In the genomic region with DNA sequence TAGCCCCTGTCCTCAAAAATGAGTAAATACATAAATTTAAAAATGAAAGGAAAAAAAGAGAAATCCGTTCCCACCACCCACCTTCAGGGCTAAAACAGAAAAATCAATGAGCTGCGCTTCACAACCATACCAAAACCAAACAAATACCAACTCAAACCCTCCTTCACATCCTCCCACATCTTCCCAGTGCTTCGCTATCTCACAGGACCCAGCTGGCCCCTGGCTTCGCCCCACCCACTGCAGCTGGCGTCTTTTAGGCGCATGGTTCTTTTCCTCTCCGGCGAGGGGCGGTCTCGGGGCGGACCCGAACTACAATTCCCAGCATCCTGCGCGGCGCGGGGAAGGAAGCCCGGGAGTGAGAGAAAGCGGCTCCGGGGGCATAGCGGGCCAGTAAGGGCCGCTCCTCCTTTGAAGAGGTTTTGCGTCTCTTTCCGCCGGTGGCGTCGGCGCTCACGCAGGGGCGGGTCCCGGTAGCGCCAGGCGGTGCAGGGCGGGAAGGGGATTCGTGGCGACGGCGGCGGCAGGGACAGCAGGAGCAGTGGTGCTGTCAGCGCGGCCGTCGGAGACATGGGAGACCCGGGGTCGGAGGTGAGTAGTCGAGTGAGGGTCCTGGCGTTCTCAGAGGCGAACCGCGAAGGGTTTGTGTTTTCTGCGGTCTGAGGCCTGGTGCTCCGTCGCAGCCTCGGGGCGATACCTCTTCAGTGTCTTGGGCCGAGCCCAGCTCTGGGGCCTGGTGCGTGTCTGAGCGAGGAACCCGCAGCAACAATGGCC, we compare ENCODE assay signal across 1 cellular context.
A peak's percentile ranks its signal among the peaks of the same experiment; 100 is the strongest.
TF ChIP-seq lines count a peak whose summit lies in the region.

A gene with protein sequence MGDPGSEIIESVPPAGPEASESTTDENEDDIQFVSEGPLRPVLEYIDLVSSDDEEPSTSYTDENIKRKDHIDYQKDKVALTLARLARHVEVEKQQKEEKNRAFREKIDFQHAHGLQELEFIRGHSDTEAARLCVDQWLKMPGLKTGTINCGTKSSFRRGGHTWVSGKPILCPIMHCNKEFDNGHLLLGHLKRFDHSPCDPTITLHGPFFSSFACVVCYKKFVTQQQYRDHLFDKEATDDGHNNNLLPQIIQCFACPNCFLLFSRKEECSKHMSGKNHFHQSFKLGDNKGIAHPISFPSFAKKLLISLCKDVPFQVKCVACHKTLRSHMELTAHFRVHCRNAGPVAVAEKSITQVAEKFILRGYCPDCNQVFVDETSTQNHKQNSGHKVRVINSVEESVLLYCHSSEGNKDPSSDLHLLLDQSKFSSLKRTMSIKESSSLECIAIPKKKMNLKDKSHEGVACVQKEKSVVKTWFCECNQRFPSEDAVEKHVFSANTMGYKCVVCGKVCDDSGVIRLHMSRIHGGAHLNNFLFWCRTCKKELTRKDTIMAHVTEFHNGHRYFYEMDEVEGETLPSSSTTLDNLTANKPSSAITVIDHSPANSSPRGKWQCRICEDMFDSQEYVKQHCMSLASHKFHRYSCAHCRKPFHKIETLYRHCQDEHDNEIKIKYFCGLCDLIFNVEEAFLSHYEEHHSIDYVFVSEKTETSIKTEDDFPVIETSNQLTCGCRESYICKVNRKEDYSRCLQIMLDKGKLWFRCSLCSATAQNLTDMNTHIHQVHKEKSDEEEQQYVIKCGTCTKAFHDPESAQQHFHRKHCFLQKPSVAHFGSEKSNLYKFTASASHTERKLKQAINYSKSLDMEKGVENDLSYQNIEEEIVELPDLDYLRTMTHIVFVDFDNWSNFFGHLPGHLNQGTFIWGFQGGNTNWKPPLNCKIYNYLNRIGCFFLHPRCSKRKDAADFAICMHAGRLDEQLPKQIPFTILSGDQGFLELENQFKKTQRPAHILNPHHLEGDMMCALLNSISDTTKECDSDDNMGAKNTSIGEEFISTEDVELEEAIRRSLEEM (plus strand): TSS at position 502 of the 771 bp plus-strand sequence. CDS start 66 bp downstream, at position 568.

TF ChIP-seq in HepG2, 621 proteins besides CTCF, POLR2A, EP300 and RAD21 (continued from another document and continues in another):
- TF ChIP-seq, protein P1, sequence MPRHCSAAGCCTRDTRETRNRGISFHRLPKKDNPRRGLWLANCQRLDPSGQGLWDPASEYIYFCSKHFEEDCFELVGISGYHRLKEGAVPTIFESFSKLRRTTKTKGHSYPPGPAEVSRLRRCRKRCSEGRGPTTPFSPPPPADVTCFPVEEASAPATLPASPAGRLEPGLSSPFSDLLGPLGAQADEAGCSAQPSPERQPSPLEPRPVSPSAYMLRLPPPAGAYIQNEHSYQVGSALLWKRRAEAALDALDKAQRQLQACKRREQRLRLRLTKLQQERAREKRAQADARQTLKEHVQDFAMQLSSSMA (CRISPR knock-in tag; IDR thresholded peaks at IDR 0.05): 0 out of 2 replicates have a peak, but pooled peaks have one; percentile 50
- TF ChIP-seq RCOR2 (CRISPR knock-in tag; IDR thresholded peaks at IDR 0.05): no peak
- peak; percentile 71 for TF ChIP-seq BCL6 (CRISPR knock-in tag; IDR thresholded peaks at IDR 0.05)
- TF ChIP-seq, protein P2, sequence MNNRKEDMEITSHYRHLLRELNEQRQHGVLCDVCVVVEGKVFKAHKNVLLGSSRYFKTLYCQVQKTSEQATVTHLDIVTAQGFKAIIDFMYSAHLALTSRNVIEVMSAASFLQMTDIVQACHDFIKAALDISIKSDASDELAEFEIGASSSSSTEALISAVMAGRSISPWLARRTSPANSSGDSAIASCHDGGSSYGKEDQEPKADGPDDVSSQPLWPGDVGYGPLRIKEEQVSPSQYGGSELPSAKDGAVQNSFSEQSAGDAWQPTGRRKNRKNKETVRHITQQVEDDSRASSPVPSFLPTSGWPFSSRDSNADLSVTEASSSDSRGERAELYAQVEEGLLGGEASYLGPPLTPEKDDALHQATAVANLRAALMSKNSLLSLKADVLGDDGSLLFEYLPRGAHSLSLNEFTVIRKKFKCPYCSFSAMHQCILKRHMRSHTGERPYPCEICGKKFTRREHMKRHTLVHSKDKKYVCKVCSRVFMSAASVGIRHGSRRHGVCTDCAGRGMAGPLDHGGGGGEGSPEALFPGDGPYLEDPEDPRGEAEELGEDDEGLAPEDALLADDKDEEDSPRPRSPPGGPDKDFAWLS (CRISPR knock-in tag; IDR thresholded peaks at IDR 0.05; ENCODE audit: borderline replicate concordance): no peak
- TF ChIP-seq AGO1 (IDR thresholded peaks at IDR 0.05; ENCODE audit: low read depth, low read length, poor library complexity, severe bottlenecking): peak; percentile 79
- no peak for TF ChIP-seq ZNF557 (CRISPR knock-in tag; IDR thresholded peaks at IDR 0.05)
- peak; percentile 96 for TF ChIP-seq SAP130 (CRISPR knock-in tag; IDR thresholded peaks at IDR 0.05; ENCODE audit: low read depth)
- TF ChIP-seq ARNT2 (CRISPR knock-in tag; IDR thresholded peaks at IDR 0.05; ENCODE audit: low read depth): peak; percentile 71
- TF ChIP-seq ZNF230 (CRISPR knock-in tag; IDR thresholded peaks at IDR 0.05): peak; percentile 59; the same call in 1 of the 2 replicates
- peak; percentile 87 for TF ChIP-seq CBX5 (CRISPR knock-in tag; IDR thresholded peaks at IDR 0.05; ENCODE audit: borderline replicate concordance)
- no peak; the same call in 1 of the 2 replicates for TF ChIP-seq PRMT3 (CRISPR knock-in tag; IDR thresholded peaks at IDR 0.05; ENCODE audit: borderline replicate concordance, low read depth)
- peak; percentile 64; the same call in 1 of the 2 replicates for TF ChIP-seq NFATC3 (CRISPR knock-in tag; IDR thresholded peaks at IDR 0.05)
- peak; percentile 58; the same call in 1 of the 2 replicates for TF ChIP-seq ZNF232 (CRISPR knock-in tag; IDR thresholded peaks at IDR 0.05; ENCODE audit: borderline replicate concordance)
- no peak for TF ChIP-seq SOX6 (IDR thresholded peaks at IDR 0.05)
- TF ChIP-seq SOX6 (CRISPR knock-in tag; IDR thresholded peaks at IDR 0.05): peak; percentile 79
- no peak for TF ChIP-seq ZNF234 (CRISPR knock-in tag; conservative IDR thresholded peaks at IDR 0.05)
- TF ChIP-seq, protein P3, sequence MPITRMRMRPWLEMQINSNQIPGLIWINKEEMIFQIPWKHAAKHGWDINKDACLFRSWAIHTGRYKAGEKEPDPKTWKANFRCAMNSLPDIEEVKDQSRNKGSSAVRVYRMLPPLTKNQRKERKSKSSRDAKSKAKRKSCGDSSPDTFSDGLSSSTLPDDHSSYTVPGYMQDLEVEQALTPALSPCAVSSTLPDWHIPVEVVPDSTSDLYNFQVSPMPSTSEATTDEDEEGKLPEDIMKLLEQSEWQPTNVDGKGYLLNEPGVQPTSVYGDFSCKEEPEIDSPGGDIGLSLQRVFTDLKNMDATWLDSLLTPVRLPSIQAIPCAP (CRISPR knock-in tag; IDR thresholded peaks at IDR 0.05; ENCODE audit: low read depth): no peak
- TF ChIP-seq, protein P4, sequence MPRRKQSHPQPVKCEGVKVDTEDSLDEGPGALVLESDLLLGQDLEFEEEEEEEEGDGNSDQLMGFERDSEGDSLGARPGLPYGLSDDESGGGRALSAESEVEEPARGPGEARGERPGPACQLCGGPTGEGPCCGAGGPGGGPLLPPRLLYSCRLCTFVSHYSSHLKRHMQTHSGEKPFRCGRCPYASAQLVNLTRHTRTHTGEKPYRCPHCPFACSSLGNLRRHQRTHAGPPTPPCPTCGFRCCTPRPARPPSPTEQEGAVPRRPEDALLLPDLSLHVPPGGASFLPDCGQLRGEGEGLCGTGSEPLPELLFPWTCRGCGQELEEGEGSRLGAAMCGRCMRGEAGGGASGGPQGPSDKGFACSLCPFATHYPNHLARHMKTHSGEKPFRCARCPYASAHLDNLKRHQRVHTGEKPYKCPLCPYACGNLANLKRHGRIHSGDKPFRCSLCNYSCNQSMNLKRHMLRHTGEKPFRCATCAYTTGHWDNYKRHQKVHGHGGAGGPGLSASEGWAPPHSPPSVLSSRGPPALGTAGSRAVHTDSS (CRISPR knock-in tag; conservative IDR thresholded peaks at IDR 0.05): no peak
- 0 out of 2 replicates have a peak, but pooled peaks have one; percentile 40 for TF ChIP-seq ZNF34 (CRISPR knock-in tag; IDR thresholded peaks at IDR 0.05; ENCODE audit: borderline replicate concordance)
- no peak for TF ChIP-seq KAT2B (IDR thresholded peaks at IDR 0.05; ENCODE audit: borderline replicate concordance, low read depth, low read length)
- 0 out of 2 replicates have a peak, but pooled peaks have one; percentile 47 for TF ChIP-seq POLR2AphosphoS2 (IDR thresholded peaks at IDR 0.05; ENCODE audit: low read depth, low read length)
- peak; percentile 59; the same call in 1 of the 2 replicates for TF ChIP-seq ZMYM3 (CRISPR knock-in tag; IDR thresholded peaks at IDR 0.05)
- TF ChIP-seq, protein P5, sequence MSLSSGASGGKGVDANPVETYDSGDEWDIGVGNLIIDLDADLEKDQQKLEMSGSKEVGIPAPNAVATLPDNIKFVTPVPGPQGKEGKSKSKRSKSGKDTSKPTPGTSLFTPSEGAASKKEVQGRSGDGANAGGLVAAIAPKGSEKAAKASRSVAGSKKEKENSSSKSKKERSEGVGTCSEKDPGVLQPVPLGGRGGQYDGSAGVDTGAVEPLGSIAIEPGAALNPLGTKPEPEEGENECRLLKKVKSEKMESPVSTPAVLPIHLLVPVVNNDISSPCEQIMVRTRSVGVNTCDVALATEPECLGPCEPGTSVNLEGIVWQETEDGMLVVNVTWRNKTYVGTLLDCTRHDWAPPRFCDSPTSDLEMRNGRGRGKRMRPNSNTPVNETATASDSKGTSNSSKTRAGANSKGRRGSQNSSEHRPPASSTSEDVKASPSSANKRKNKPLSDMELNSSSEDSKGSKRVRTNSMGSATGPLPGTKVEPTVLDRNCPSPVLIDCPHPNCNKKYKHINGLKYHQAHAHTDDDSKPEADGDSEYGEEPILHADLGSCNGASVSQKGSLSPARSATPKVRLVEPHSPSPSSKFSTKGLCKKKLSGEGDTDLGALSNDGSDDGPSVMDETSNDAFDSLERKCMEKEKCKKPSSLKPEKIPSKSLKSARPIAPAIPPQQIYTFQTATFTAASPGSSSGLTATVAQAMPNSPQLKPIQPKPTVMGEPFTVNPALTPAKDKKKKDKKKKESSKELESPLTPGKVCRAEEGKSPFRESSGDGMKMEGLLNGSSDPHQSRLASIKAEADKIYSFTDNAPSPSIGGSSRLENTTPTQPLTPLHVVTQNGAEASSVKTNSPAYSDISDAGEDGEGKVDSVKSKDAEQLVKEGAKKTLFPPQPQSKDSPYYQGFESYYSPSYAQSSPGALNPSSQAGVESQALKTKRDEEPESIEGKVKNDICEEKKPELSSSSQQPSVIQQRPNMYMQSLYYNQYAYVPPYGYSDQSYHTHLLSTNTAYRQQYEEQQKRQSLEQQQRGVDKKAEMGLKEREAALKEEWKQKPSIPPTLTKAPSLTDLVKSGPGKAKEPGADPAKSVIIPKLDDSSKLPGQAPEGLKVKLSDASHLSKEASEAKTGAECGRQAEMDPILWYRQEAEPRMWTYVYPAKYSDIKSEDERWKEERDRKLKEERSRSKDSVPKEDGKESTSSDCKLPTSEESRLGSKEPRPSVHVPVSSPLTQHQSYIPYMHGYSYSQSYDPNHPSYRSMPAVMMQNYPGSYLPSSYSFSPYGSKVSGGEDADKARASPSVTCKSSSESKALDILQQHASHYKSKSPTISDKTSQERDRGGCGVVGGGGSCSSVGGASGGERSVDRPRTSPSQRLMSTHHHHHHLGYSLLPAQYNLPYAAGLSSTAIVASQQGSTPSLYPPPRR (CRISPR knock-in tag; IDR thresholded peaks at IDR 0.05; ENCODE audit: borderline replicate concordance): peak; percentile 75; the same call in 1 of the 2 replicates
- no peak for TF ChIP-seq ATRX (CRISPR knock-in tag; IDR thresholded peaks at IDR 0.05; ENCODE audit: borderline replicate concordance)
- peak; percentile 95 for TF ChIP-seq ZNF614 (CRISPR knock-in tag; IDR thresholded peaks at IDR 0.05; ENCODE audit: borderline replicate concordance)
- TF ChIP-seq RXRA (CRISPR knock-in tag; IDR thresholded peaks at IDR 0.05): peak; percentile 87
- TF ChIP-seq SNAI1 (CRISPR knock-in tag; IDR thresholded peaks at IDR 0.05; ENCODE audit: borderline replicate concordance): no peak
- TF ChIP-seq ZNF33B (CRISPR knock-in tag; IDR thresholded peaks at IDR 0.05): peak; percentile 85
- TF ChIP-seq ZNF674 (CRISPR knock-in tag; IDR thresholded peaks at IDR 0.05; ENCODE audit: low read depth): no peak
- no peak for TF ChIP-seq ZNF24 (IDR thresholded peaks at IDR 0.05)
- no peak for TF ChIP-seq TOPORS (CRISPR knock-in tag; IDR thresholded peaks at IDR 0.05)
- TF ChIP-seq ZNF724P (CRISPR knock-in tag; IDR thresholded peaks at IDR 0.05; ENCODE audit: borderline replicate concordance): no peak; the same call in 1 of the 2 replicates
- no peak for TF ChIP-seq RORA (CRISPR knock-in tag; IDR thresholded peaks at IDR 0.05)
- TF ChIP-seq, protein P6, sequence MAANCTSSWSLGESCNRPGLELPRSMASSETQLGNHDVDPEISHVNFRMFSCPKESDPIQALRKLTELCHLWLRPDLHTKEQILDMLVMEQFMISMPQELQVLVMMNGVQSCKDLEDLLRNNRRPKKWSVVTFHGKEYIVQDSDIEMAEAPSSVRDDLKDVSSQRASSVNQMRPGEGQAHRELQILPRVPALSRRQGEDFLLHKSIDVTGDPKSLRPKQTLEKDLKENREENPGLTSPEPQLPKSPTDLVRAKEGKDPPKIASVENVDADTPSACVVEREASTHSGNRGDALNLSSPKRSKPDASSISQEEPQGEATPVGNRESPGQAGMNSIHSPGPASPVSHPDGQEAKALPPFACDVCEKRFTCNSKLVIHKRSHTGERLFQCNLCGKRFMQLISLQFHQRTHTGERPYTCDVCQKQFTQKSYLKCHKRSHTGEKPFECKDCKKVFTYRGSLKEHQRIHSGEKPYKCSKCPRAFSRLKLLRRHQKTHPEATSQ (CRISPR knock-in tag; IDR thresholded peaks at IDR 0.05; ENCODE audit: borderline replicate concordance): no peak; the same call in 1 of the 2 replicates
- no peak for TF ChIP-seq ADNP (CRISPR knock-in tag; IDR thresholded peaks at IDR 0.05)
- TF ChIP-seq ZFP37 (CRISPR knock-in tag; IDR thresholded peaks at IDR 0.05; ENCODE audit: borderline replicate concordance): no peak; the same call in 1 of the 2 replicates
- no peak for TF ChIP-seq TRIM24 (CRISPR knock-in tag; IDR thresholded peaks at IDR 0.05)
- 0 out of 2 replicates have a peak, but pooled peaks have one; percentile 81 for TF ChIP-seq TMF1 (CRISPR knock-in tag; IDR thresholded peaks at IDR 0.05; ENCODE audit: low read depth)
- TF ChIP-seq ZNF563 (CRISPR knock-in tag; IDR thresholded peaks at IDR 0.05): peak; percentile 80; the same call in 1 of the 2 replicates
- TF ChIP-seq DR1 (CRISPR knock-in tag; IDR thresholded peaks at IDR 0.05): peak; percentile 82
- no peak for TF ChIP-seq AKAP8 (CRISPR knock-in tag; IDR thresholded peaks at IDR 0.05)
- TF ChIP-seq ZNF549 (CRISPR knock-in tag; IDR thresholded peaks at IDR 0.05): no peak
- TF ChIP-seq CREM (IDR thresholded peaks at IDR 0.05): peak; percentile 95
- TF ChIP-seq CREM (CRISPR knock-in tag; IDR thresholded peaks at IDR 0.05): no peak
- TF ChIP-seq ARID2 (CRISPR knock-in tag; IDR thresholded peaks at IDR 0.05; ENCODE audit: borderline replicate concordance): 0 out of 2 replicates have a peak, but pooled peaks have one; percentile 31
- peak; percentile 94 for TF ChIP-seq XRCC5 (optimal IDR thresholded peaks at IDR 0.05; ENCODE audit: low read length)
- TF ChIP-seq, protein P7, sequence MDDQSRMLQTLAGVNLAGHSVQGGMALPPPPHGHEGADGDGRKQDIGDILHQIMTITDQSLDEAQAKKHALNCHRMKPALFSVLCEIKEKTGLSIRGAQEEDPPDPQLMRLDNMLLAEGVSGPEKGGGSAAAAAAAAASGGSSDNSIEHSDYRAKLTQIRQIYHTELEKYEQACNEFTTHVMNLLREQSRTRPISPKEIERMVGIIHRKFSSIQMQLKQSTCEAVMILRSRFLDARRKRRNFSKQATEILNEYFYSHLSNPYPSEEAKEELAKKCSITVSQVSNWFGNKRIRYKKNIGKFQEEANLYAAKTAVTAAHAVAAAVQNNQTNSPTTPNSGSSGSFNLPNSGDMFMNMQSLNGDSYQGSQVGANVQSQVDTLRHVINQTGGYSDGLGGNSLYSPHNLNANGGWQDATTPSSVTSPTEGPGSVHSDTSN (CRISPR knock-in tag; IDR thresholded peaks at IDR 0.05; ENCODE audit: borderline replicate concordance): 0 out of 2 replicates have a peak, but pooled peaks have one; percentile 51
- TF ChIP-seq CHD2 (IDR thresholded peaks at IDR 0.05; ENCODE audit: low read depth, low read length): no peak
